ENCODE assay signal across 8 cellular contexts in the genomic region with DNA sequence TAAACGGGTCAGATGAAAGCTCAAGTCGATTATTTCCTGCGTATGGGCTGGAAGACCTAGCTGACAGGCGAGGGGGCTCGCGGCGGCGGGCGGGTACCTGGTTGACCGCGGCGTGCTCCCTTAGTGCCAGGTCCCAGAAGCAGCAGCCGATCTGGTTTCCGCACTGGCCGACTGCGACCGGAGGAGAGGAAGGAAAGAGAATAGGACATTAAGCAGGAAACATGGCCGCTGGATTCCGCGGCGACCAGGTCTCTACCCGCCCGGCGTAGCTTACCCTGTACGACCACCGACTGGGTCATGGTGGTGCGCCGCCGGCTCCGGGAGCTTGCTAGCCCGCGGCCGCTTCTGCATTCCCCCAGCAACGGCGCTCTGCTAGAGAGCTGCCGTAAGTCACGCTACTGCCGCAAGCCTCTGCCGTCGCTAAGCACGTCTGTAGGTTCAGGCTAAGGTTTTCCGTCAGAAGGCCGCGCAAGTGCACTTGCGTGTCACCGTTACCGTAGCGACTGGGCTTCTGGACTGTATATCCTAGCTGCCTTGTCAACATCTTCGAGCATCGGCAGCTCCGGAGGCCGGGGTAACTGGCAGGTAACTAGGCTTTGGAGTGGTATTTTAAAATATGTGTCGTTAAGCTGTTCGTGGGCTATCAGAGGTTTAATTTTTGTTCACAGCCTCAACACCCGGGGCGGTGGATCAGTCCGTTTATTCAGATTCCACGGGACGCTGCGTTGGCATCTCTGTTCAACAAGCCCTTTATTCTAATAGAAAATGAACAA. TPM values are rescaled to one million over a fixed set of nuclear protein-coding genes. Genes with fewer than 3 reads are reported as not detected.
A peak's percentile ranks its signal among the peaks of the same experiment; 100 is the strongest.
DNase-seq lines count a peak whose midpoint lies in the region; ATAC-seq and TF ChIP-seq lines count a peak whose summit lies in the region.

A gene with protein sequence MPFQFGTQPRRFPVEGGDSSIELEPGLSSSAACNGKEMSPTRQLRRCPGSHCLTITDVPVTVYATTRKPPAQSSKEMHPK (plus strand): TSS at position 456 of the 773 bp plus-strand sequence. CDS start 11,693 bp downstream, outside the sequence.
A gene with protein sequence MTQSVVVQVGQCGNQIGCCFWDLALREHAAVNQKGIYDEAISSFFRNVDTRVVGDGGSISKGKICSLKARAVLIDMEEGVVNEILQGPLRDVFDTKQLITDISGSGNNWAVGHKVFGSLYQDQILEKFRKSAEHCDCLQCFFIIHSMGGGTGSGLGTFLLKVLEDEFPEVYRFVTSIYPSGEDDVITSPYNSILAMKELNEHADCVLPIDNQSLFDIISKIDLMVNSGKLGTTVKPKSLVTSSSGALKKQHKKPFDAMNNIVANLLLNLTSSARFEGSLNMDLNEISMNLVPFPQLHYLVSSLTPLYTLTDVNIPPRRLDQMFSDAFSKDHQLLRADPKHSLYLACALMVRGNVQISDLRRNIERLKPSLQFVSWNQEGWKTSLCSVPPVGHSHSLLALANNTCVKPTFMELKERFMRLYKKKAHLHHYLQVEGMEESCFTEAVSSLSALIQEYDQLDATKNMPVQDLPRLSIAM (minus strand): TSS at position 347 of the 773 bp plus-strand sequence. CDS start 48 bp downstream, at position 299.

- ATAC-seq in GM21786 (IDR thresholded peaks at IDR 0.05; ENCODE audit: unreplicated experiment), result peak; percentile 98
- ATAC-seq in naive thymus-derived CD8-positive, alpha-beta T cell, result peak; percentile 93

- H3K27ac Mint-ChIP-seq in activated T-helper 1 cell treated with anti-CD3 and anti-CD28 coated beads, Interleukin-12 subunit alpha, Interleukin-12 subunit beta, Interleukin-2, Interleukin-4 antibody, amounts not matched to agents 30 ng/mL and 10 ng/mL and 1 ng/mL, durations not matched to agents 14 hours and 24 hours and 36 hours, result no peak within 1 kb of the TSS
- peak within 1 kb of the TSS in 1 of 10 donors; percentile 76 for H3K27ac Mint-ChIP-seq in naive thymus-derived CD8-positive, alpha-beta T cell

- POLR2A ChIA-PET in naive thymus-derived CD8-positive, alpha-beta T cell (lab: Charles Lee), result interaction anchor here (0.6 to 2.3 kb wide), 9 partner anchors 9 to 1213 kb away, joined by 3 to 8 read pairs (median 4); partner anchors contain the start of genes AMD1, GTF3C6, REV3L and RPF2

- intact Hi-C loops in activated T-helper 1 cell treated with anti-CD3 and anti-CD28 coated beads, Interleukin-12 subunit alpha, Interleukin-12 subunit beta, Interleukin-2, Interleukin-4 antibody, amounts not matched to agents 30 ng/mL and 10 ng/mL and 1 ng/mL, durations not matched to agents 14 hours and 24 hours and 36 hours (cut with micrococcal nuclease), result loop anchor here (1.0 to 10.0 kb wide), 11 partner anchors 45 to 1769 kb away; partner anchors contain the start of genes AMD1, CDK19, MARCKS and REV3L

- peaks cover 12% of the 10 kb centered on the region for H3K79me2 ChIP-seq in DOHH2 (ENCODE audit: control insufficient read depth, low read length)

- DNase-seq in Peyer's patch, result peak; percentile 89 to 97 (median 91)
- DNase-seq in activated T-helper 1 cell treated with anti-CD3 and anti-CD28 coated beads, Interleukin-12 subunit alpha, Interleukin-12 subunit beta, Interleukin-2, Interleukin-4 antibody, amounts not matched to agents 30 ng/mL and 10 ng/mL and 1 ng/mL, durations not matched to agents 14 hours and 24 hours and 36 hours (ENCODE audit: low spot score), result peak; percentile 86
- peak; percentile 97 for DNase-seq in fibroblast of peridontal ligament (ENCODE audit: extremely low read depth)
- peak; percentile 79 to 97 (median 92) for DNase-seq in naive thymus-derived CD8-positive, alpha-beta T cell
- DNase-seq in stimulated activated naive CD4-positive, alpha-beta T cell (lab: John Stamatoyannopoulos, UW), result peak; percentile 80 to 91 (median 90)

- no peaks in the 10 kb centered on the region for H3F3A ChIP-seq in DOHH2 (ENCODE audit: control insufficient read depth, insufficient read depth)

- H3K36me3 Mint-ChIP-seq in activated T-helper 1 cell treated with anti-CD3 and anti-CD28 coated beads, Interleukin-12 subunit alpha, Interleukin-12 subunit beta, Interleukin-2, Interleukin-4 antibody, amounts not matched to agents 30 ng/mL and 10 ng/mL and 1 ng/mL, durations not matched to agents 14 hours and 24 hours and 36 hours (ENCODE audit: low read depth), result peaks cover 7% of the 10 kb centered on the region
- peaks cover 0 to 24% (median 0%) of the 10 kb centered on the region in 3 donors for H3K36me3 Mint-ChIP-seq in naive thymus-derived CD8-positive, alpha-beta T cell

- no peaks in the 10 kb centered on the region for H3K9me3 ChIP-seq in DOHH2 (ENCODE audit: control insufficient read depth, insufficient read depth, low read length)
- no peaks in the 10 kb centered on the region for H3K9me3 ChIP-seq in KOPT-K1 (ENCODE audit: insufficient read depth, low read length, poor library complexity, severe bottlenecking)
- H3K9me3 ChIP-seq in Peyer's patch, result no peaks in the 10 kb centered on the region

- TF ChIP-seq POLR2A in Peyer's patch (IDR thresholded peaks at IDR 0.05), result peak; percentile 53 to 62

- H3K27me3 Mint-ChIP-seq in activated T-helper 1 cell treated with anti-CD3 and anti-CD28 coated beads, Interleukin-12 subunit alpha, Interleukin-12 subunit beta, Interleukin-2, Interleukin-4 antibody, amounts not matched to agents 30 ng/mL and 10 ng/mL and 1 ng/mL, durations not matched to agents 14 hours and 24 hours and 36 hours (ENCODE audit: insufficient read depth), result peaks cover 14% of the 10 kb centered on the region
- H3K27me3 Mint-ChIP-seq in naive thymus-derived CD8-positive, alpha-beta T cell, result peaks cover 0 to 18% (median 5%) of the 10 kb centered on the region in 5 donors

- H4K20me1 ChIP-seq in DOHH2 (ENCODE audit: control insufficient read depth, insufficient read depth, low read depth, low read length), result no peaks in the 10 kb centered on the region

- H3K4me1 Mint-ChIP-seq in activated T-helper 1 cell treated with anti-CD3 and anti-CD28 coated beads, Interleukin-12 subunit alpha, Interleukin-12 subunit beta, Interleukin-2, Interleukin-4 antibody, amounts not matched to agents 30 ng/mL and 10 ng/mL and 1 ng/mL, durations not matched to agents 14 hours and 24 hours and 36 hours (ENCODE audit: low read depth), result no peaks in the 10 kb centered on the region
- peaks cover 2 to 8% (median 7%) of the 10 kb centered on the region in 4 donors for H3K4me1 Mint-ChIP-seq in naive thymus-derived CD8-positive, alpha-beta T cell

- H3K4me3 ChIP-seq in DOHH2 (ENCODE audit: low read length), result peak within 1 kb of the TSS; percentile 79
- peak within 1 kb of the TSS; percentile 60 to 73 (median 66) for H3K4me3 ChIP-seq in Peyer's patch

- H3K27ac ChIP-seq in DOHH2 (ENCODE audit: low read depth, low read length) (peak within 1 kb of the TSS; percentile 28), KOPT-K1 (ENCODE audit: low read depth, low read length, poor library complexity, severe bottlenecking) (peak within 1 kb of the TSS; percentile 53), Peyer's patch (peak within 1 kb of the TSS; percentile 74 to 81 (median 76))

- H3K4me3 Mint-ChIP-seq in activated T-helper 1 cell treated with anti-CD3 and anti-CD28 coated beads, Interleukin-12 subunit alpha, Interleukin-12 subunit beta, Interleukin-2, Interleukin-4 antibody, amounts not matched to agents 30 ng/mL and 10 ng/mL and 1 ng/mL, durations not matched to agents 14 hours and 24 hours and 36 hours, result no peak within 1 kb of the TSS
- H3K4me3 Mint-ChIP-seq in naive thymus-derived CD8-positive, alpha-beta T cell, result no peak within 1 kb of the TSS

- peaks cover 13% of the 10 kb centered on the region for H3K4me1 ChIP-seq in DOHH2 (ENCODE audit: control insufficient read depth, low read length)
- peaks cover 0 to 5% (median 0%) of the 10 kb centered on the region in 4 donors for H3K4me1 ChIP-seq in Peyer's patch

- no peaks in the 10 kb centered on the region for H3K9me3 Mint-ChIP-seq in activated T-helper 1 cell treated with anti-CD3 and anti-CD28 coated beads, Interleukin-12 subunit alpha, Interleukin-12 subunit beta, Interleukin-2, Interleukin-4 antibody, amounts not matched to agents 30 ng/mL and 10 ng/mL and 1 ng/mL, durations not matched to agents 14 hours and 24 hours and 36 hours
- H3K9me3 Mint-ChIP-seq in naive thymus-derived CD8-positive, alpha-beta T cell, result no peaks in the 10 kb centered on the region

- H3K9me2 ChIP-seq in DOHH2 (replicated peaks; ENCODE audit: control insufficient read depth, low read length), result no peaks in the 10 kb centered on the region

- TF ChIP-seq CTCF in DOHH2 (IDR thresholded peaks at IDR 0.05; ENCODE audit: low read depth, low read length, poor library complexity, severe bottlenecking) (no peak), Peyer's patch (IDR thresholded peaks at IDR 0.05) (peak in 2 of 6 experiments; percentile 16 to 24)

- H3K27me3 ChIP-seq in DOHH2 (ENCODE audit: control insufficient read depth, low read length), result peaks cover 11% of the 10 kb centered on the region
- H3K27me3 ChIP-seq in Peyer's patch, result no peaks in the 10 kb centered on the region

- peak within 1 kb of the TSS; percentile 92 for H3K4me2 ChIP-seq in DOHH2 (ENCODE audit: low read length)

- H3K36me3 ChIP-seq in DOHH2 (ENCODE audit: control insufficient read depth, low read length), result peaks cover 26% of the 10 kb centered on the region
- no peaks in the 10 kb centered on the region for H3K36me3 ChIP-seq in KOPT-K1 (ENCODE audit: insufficient read depth, low read length)
- H3K36me3 ChIP-seq in Peyer's patch, result peaks cover 0 to 8% (median 0%) of the 10 kb centered on the region in 3 donors

RNA-seq across cellular contexts. Expression of the first gene that starts in this region (rescaled TPM):
- total RNA-seq in Peyer's patch, result 10 to 100 TPM in 1 of 4 donors, 1 to 10 TPM in 2, not detected in 1; 1.2 to 13.2 (median 2.9) TPM
- total RNA-seq in activated T-helper 1 cell treated with anti-CD3 and anti-CD28 coated beads, Interleukin-12 subunit alpha, Interleukin-12 subunit beta, Interleukin-2, Interleukin-4 antibody, amounts not matched to agents 30 ng/mL and 10 ng/mL and 1 ng/mL, durations not matched to agents 14 hours and 24 hours and 36 hours, result 1.1 and 2.2 TPM in 2 replicates
- total RNA-seq in naive thymus-derived CD8-positive, alpha-beta T cell, result 1 to 10 TPM; 5.5 to 6.1 TPM
- 10 to 100 TPM; 12.3 to 18.4 (median 15.4) TPM for polyA plus RNA-seq in naive thymus-derived CD8-positive, alpha-beta T cell

RNA-seq across cellular contexts. Expression of the second gene that starts in this region (rescaled TPM):
- total RNA-seq in Peyer's patch, result 10 to 100 TPM; 20.1 to 46.2 (median 24.9) TPM
- total RNA-seq in activated T-helper 1 cell treated with anti-CD3 and anti-CD28 coated beads, Interleukin-12 subunit alpha, Interleukin-12 subunit beta, Interleukin-2, Interleukin-4 antibody, amounts not matched to agents 30 ng/mL and 10 ng/mL and 1 ng/mL, durations not matched to agents 14 hours and 24 hours and 36 hours, result 24.4 and 26.2 TPM in 2 replicates
- total RNA-seq in naive thymus-derived CD8-positive, alpha-beta T cell, result 10 to 100 TPM; 42.3 to 43.0 TPM
- polyA plus RNA-seq in naive thymus-derived CD8-positive, alpha-beta T cell, result 10 to 100 TPM; 10.1 to 12.1 (median 11.6) TPM

Comparison
In these comparisons a context has a peak if more than half of its experiments do, and no peak if none do; other contexts are left out.
1. Peak in every context shown above with its lines: DNase-seq, ATAC-seq, H3K4me3 ChIP-seq and H3K27ac ChIP-seq.